12 cellular contexts compared by ENCODE assay signal in genomic region chr1:246597340-246597739, GRCh38. TPM values are rescaled to one million over a fixed set of nuclear protein-coding genes. Genes with fewer than 3 reads are reported as not detected.
DNase-seq lines count a peak whose midpoint lies in the region; FAIRE-seq and TF ChIP-seq lines count a peak whose summit lies in the region.
"Had no signal": no experiment of that assay in that cellular context is flagged by ENCODE, and none has a peak within 500 bp of the region (broad histone marks: within the 10 kb centered on the region; RNA-seq: fewer than 3 reads in every experiment).

No MANE protein-coding gene starts in this region.

- H3K79me2 ChIP-seq in OCI-LY7 (ENCODE audit: insufficient read depth, low read depth, low read length): peaks cover 11% of the 10 kb centered on the region; the same call in 1 of the 2 replicates

- H3K36me3 ChIP-seq in bronchial epithelial cell (ENCODE audit: control insufficient read depth, insufficient read depth, low read length) (no peaks in the 10 kb centered on the region), uterus (no peaks in the 10 kb centered on the region), OCI-LY7 (ENCODE audit: insufficient read depth, low read length) (peaks cover 60% of the 10 kb centered on the region)
- H3K36me3 ChIP-seq in CD8-positive, alpha-beta memory T cell (ENCODE audit: insufficient read depth, low read length): peaks cover 14% of the 10 kb centered on the region

- H3K4me1 Mint-ChIP-seq in activated naive CD4-positive, alpha-beta T cell treated with anti-CD3 and anti-CD28 coated beads, Interleukin-2, amount 50 U/mL, for 24 hours: peaks cover 80% of the 10 kb centered on the region
- peaks cover 51 to 79% (median 74%) of the 10 kb centered on the region in 3 donors for H3K4me1 Mint-ChIP-seq in CD8-positive, alpha-beta memory T cell

- DNase-seq in activated naive CD4-positive, alpha-beta T cell (lab: John Stamatoyannopoulos, UW): no peak
- DNase-seq in bronchial epithelial cell (ENCODE audit: low read depth): peak; percentile 87
- DNase-seq in kidney tubule cell (ENCODE audit: low spot score): peak; percentile 30
- DNase-seq in uterus: peak; percentile 53 to 55
- no peak for DNase-seq in OCI-LY7 (ENCODE audit: low spot score)
- no peak for DNase-seq in CD8-positive, alpha-beta memory T cell
- DNase-seq in posterior cingulate gyrus: no peak
- DNase-seq: activated gamma-delta T cell treated with Interleukin-2 at 50 U/mL for 16 hours; stimulated activated naive CD4-positive, alpha-beta T cell treated with Interleukin-2 at 50 U/mL for 16 hours had no signal

- H2AFZ ChIP-seq in OCI-LY7 (ENCODE audit: low read length): no peak overlapping the region

- CTCF ChIA-PET in OCI-LY7 (lab: Charles Lee; ENCODE audit: unreplicated experiment): no interaction called here
- CTCF ChIA-PET in CD8-positive, alpha-beta memory T cell (lab: Charles Lee): interaction anchor here (0.9 kb wide), 1 partner anchor 28 kb away, joined by 3 read pairs; no protein-coding TSS in a partner anchor

- FAIRE-seq in bronchial epithelial cell (lab: Jason Lieb, UNC): no peak

- H3K4me3 ChIP-seq in bronchial epithelial cell (ENCODE audit: low read depth, low read length) (no peak overlapping the region), uterus (no peak overlapping the region), OCI-LY7 (ENCODE audit: low read depth, low read length, poor library complexity, severe bottlenecking) (no peak overlapping the region)
- H3K4me3 ChIP-seq in CD8-positive, alpha-beta memory T cell (ENCODE audit: low read length): no peak overlapping the region
- H3K4me3 ChIP-seq: BLaER1 had no signal

- no peaks in the 10 kb centered on the region for H3K27me3 Mint-ChIP-seq in activated naive CD4-positive, alpha-beta T cell treated with anti-CD3 and anti-CD28 coated beads, Interleukin-2, amount 50 U/mL, for 24 hours
- H3K27me3 Mint-ChIP-seq in CD8-positive, alpha-beta memory T cell: no peaks in the 10 kb centered on the region

- no TSS peak for BruUV-seq in OCI-LY7 (replicated peaks; lab: Mats Ljungman, UMichigan)

- no peak overlapping the region for H3K4me3 Mint-ChIP-seq in activated naive CD4-positive, alpha-beta T cell treated with anti-CD3 and anti-CD28 coated beads, Interleukin-2, amount 50 U/mL, for 24 hours
- H3K4me3 Mint-ChIP-seq in CD8-positive, alpha-beta memory T cell: peak overlapping the region in 1 of 7 donors; percentile 63
- H3K4me3 Mint-ChIP-seq: T-helper 1 cell treated with Interleukin-12 subunit alpha and Interleukin-12 subunit beta and Interleukin-4 antibody, amounts not matched to agents 30 μg/mL and 1 μg/mL, for 36 hours had no signal

- H3K4me1 ChIP-seq in uterus (no peaks in the 10 kb centered on the region), OCI-LY7 (ENCODE audit: insufficient read depth, low read length, poor library complexity, severe bottlenecking) (no peaks in the 10 kb centered on the region)
- H3K4me1 ChIP-seq in CD8-positive, alpha-beta memory T cell (ENCODE audit: insufficient read depth, low read length): peaks cover 32% of the 10 kb centered on the region
- H3K4me1 ChIP-seq: BLaER1 had no signal

- intact Hi-C loops in uterus (cut with DNase I; ENCODE audit: low total_unique reads): no loop called here
- intact Hi-C loops in OCI-LY7 (cut with micrococcal nuclease; ENCODE audit: unreplicated experiment): no loop called here
- intact Hi-C loops in posterior cingulate gyrus (cut with DNase I): no loop called here

- H3K27me3 ChIP-seq in bronchial epithelial cell (ENCODE audit: control insufficient read depth, insufficient read depth, low read length) (no peaks in the 10 kb centered on the region), uterus (no peaks in the 10 kb centered on the region)
- no peaks in the 10 kb centered on the region for H3K27me3 ChIP-seq in CD8-positive, alpha-beta memory T cell (ENCODE audit: insufficient read depth, low read length, poor library complexity, severe bottlenecking)
- H3K27me3 ChIP-seq: BLaER1 had no signal

- H3K9me3 Mint-ChIP-seq in activated naive CD4-positive, alpha-beta T cell treated with anti-CD3 and anti-CD28 coated beads, Interleukin-2, amount 50 U/mL, for 24 hours: no peaks in the 10 kb centered on the region
- H3K9me3 Mint-ChIP-seq in CD8-positive, alpha-beta memory T cell: no peaks in the 10 kb centered on the region
- H3K9me3 Mint-ChIP-seq: T-helper 1 cell treated with Interleukin-12 subunit alpha and Interleukin-12 subunit beta and Interleukin-4 antibody, amounts not matched to agents 30 μg/mL and 1 μg/mL, for 36 hours had no signal

- TF ChIP-seq POLR2A in uterus (IDR thresholded peaks at IDR 0.05): no peak

- TF ChIP-seq CTCF in bronchial epithelial cell (IDR thresholded peaks at IDR 0.05; ENCODE audit: insufficient read depth, low read length, severe bottlenecking) (no peak), uterus (IDR thresholded peaks at IDR 0.05) (no peak), OCI-LY7 (conservative IDR thresholded peaks at IDR 0.05; ENCODE audit: low read length) (no peak)

- POLR2A ChIA-PET in OCI-LY7 (lab: Charles Lee): interaction anchor here (0.6 to 1.3 kb wide), 5 partner anchors 11 to 82 kb away, joined by 3 to 6 read pairs (median 3); no protein-coding TSS in a partner anchor
- POLR2A ChIA-PET in CD8-positive, alpha-beta memory T cell (lab: Charles Lee): no interaction called here

- no peak overlapping the region for H3K4me2 ChIP-seq in OCI-LY7 (ENCODE audit: low read length)
- H3K4me2 ChIP-seq: BLaER1 had no signal

- H3K27ac ChIP-seq in uterus (no peak overlapping the region), OCI-LY7 (ENCODE audit: low read depth, low read length, poor library complexity, severe bottlenecking) (no peak overlapping the region)
- H3K27ac ChIP-seq in CD8-positive, alpha-beta memory T cell (ENCODE audit: low read depth, low read length): no peak overlapping the region
- H3K27ac ChIP-seq: BLaER1 had no signal

- no peaks in the 10 kb centered on the region for H4K20me1 ChIP-seq in OCI-LY7 (ENCODE audit: insufficient read depth, low read length)

- no peaks in the 10 kb centered on the region for H3K9me2 ChIP-seq in OCI-LY7 (ENCODE audit: insufficient read depth, low read length)

- H3K27ac Mint-ChIP-seq in activated naive CD4-positive, alpha-beta T cell treated with anti-CD3 and anti-CD28 coated beads, Interleukin-2, amount 50 U/mL, for 24 hours: peak overlapping the region; percentile 51
- H3K27ac Mint-ChIP-seq in CD8-positive, alpha-beta memory T cell: peak overlapping the region in 2 of 8 donors; percentile 46 to 57
- H3K27ac Mint-ChIP-seq: T-helper 1 cell treated with Interleukin-12 subunit alpha and Interleukin-12 subunit beta and Interleukin-4 antibody, amounts not matched to agents 30 μg/mL and 1 μg/mL, for 36 hours had no signal

- peaks cover 24% of the 10 kb centered on the region for H3K36me3 Mint-ChIP-seq in activated naive CD4-positive, alpha-beta T cell treated with anti-CD3 and anti-CD28 coated beads, Interleukin-2, amount 50 U/mL, for 24 hours
- H3K36me3 Mint-ChIP-seq in CD8-positive, alpha-beta memory T cell: peaks cover 5 to 40% (median 16%) of the 10 kb centered on the region in 3 donors

- H3K9me3 ChIP-seq in uterus: no peaks in the 10 kb centered on the region
- no peaks in the 10 kb centered on the region for H3K9me3 ChIP-seq in OCI-LY7 (ENCODE audit: low read length)
- no peaks in the 10 kb centered on the region for H3K9me3 ChIP-seq in CD8-positive, alpha-beta memory T cell (ENCODE audit: low read length)

RNA-seq across cellular contexts. Expression of gene CNST, which starts 31.1 kb away (rescaled TPM):
- total RNA-seq in bronchial epithelial cell (10.3 and 12.0 TPM in 2 replicates), uterus (10 to 100 TPM; 19.7 to 31.0 (median 29.2) TPM), OCI-LY7 (2022) (25.1 and 27.2 TPM in 2 replicates)
- total RNA-seq in OCI-LY7 (2014; rRNA removed; shearing (Covaris generic)): 14.6 and 17.1 TPM in 2 replicates
- total RNA-seq in CD8-positive, alpha-beta memory T cell: 10 to 100 TPM; 29.6 to 31.3 TPM
- 39.4 TPM for polyA plus RNA-seq in CD8-positive, alpha-beta memory T cell

RNA-seq across cellular contexts. Expression of gene TFB2M, which starts 31.3 kb away (rescaled TPM):
- 12.3 and 16.8 TPM in 2 replicates for total RNA-seq in bronchial epithelial cell
- 10 to 100 TPM in 1 of 4 donors, 1 to 10 TPM in 3; 3.5 to 25.0 (median 8.8) TPM for total RNA-seq in uterus
- total RNA-seq in OCI-LY7 (2014; rRNA removed; shearing (Covaris generic)): 10.7 and 15.0 TPM in 2 replicates
- 13.2 and 17.5 TPM in 2 replicates for total RNA-seq in OCI-LY7 (2022)
- total RNA-seq in CD8-positive, alpha-beta memory T cell: 10 to 100 TPM; 31.9 to 32.9 TPM
- polyA plus RNA-seq in CD8-positive, alpha-beta memory T cell: 16.7 TPM

Comparison
In these comparisons a context has a peak if more than half of its experiments do, and no peak if none do; other contexts are left out.
1. DNase-seq: peak in bronchial epithelial cell (single experiment), kidney tubule cell (single experiment) and uterus (2 of 2); none in activated naive CD4-positive, alpha-beta T cell (0 of 4), OCI-LY7 (single experiment), CD8-positive, alpha-beta memory T cell (0 of 5) and posterior cingulate gyrus (0 of 10).